In genomic region chr10:5958680-5959079, GRCh38 we compare ENCODE assay signal across 16 cellular contexts. TPM values are rescaled to one million over a fixed set of nuclear protein-coding genes. Genes with fewer than 3 reads are reported as not detected.
DNase-seq lines count a peak whose midpoint lies in the region; ATAC-seq, FAIRE-seq and TF ChIP-seq lines count a peak whose summit lies in the region.
"Had no signal": no experiment of that assay in that cellular context is flagged by ENCODE, and none has a peak within 500 bp of the region (broad histone marks: within the 10 kb centered on the region; RNA-seq: fewer than 3 reads in every experiment).

No MANE protein-coding gene starts in this region.

- H2BK20ac ChIP-seq in IMR-90 (ENCODE audit: low read depth, low read length) = peak overlapping the region; percentile 86

- H3K9ac ChIP-seq in IMR-90 (ENCODE audit: low read depth, low read length) = no peak overlapping the region

- H2AK5ac ChIP-seq in IMR-90 (ENCODE audit: low read depth, low read length) = peak overlapping the region; percentile 95

- H4K20me1 ChIP-seq in IMR-90 (ENCODE audit: insufficient read depth, low read length) = no peaks in the 10 kb centered on the region

- no peak for TF ChIP-seq RAD21 in IMR-90 (IDR thresholded peaks at IDR 0.05; ENCODE audit: low read length)

- peaks cover 9% of the 10 kb centered on the region for H3K4me1 Mint-ChIP-seq in mesothelial cell of epicardium

- no peak for FAIRE-seq in frontal cortex (lab: Jason Lieb, UNC)
- FAIRE-seq: GM18507, H1 had no signal

- H3K27me3 ChIP-seq in IMR-90 (ENCODE audit: control insufficient read depth, insufficient read depth, low read length) (no peaks in the 10 kb centered on the region), ascending aorta (no peaks in the 10 kb centered on the region)

- H3K4ac ChIP-seq in IMR-90 (ENCODE audit: low read depth, low read length) = peak overlapping the region; percentile 78

- WGBS in IMR-90 (ENCODE audit: extremely low coverage in 2 of 2, insufficient read length in 1 of 2), 2 experiments = no CpG with 5 or more reads among the region's 5 CpGs

- H3K9me3 Mint-ChIP-seq in mesothelial cell of epicardium = no peaks in the 10 kb centered on the region
- H3K9me3 Mint-ChIP-seq: CD4-positive, alpha-beta T cell had no signal

- H2BK5ac ChIP-seq in IMR-90 (ENCODE audit: low read depth, low read length, poor library complexity, severe bottlenecking) = peak overlapping the region; percentile 82

- CTCF ChIA-PET in IMR-90 (lab: Yijun Ruan, JAX) = interaction anchor here (1.0 to 1.2 kb wide), 2 partner anchors 11 to 132 kb away, joined by 3 read pairs; no protein-coding TSS in a partner anchor

- H3K27ac ChIP-seq in C4-2B (peak overlapping the region; percentile 49), IMR-90 (ENCODE audit: insufficient read depth, low read length) (peak overlapping the region; percentile 77), ascending aorta (peak overlapping the region; percentile 24 to 42)

- H2BK15ac ChIP-seq in IMR-90 (ENCODE audit: low read depth, low read length) = peak overlapping the region; percentile 81; the same call in 2 of the 3 replicates

- H2AK9ac ChIP-seq in IMR-90 (replicated peaks; ENCODE audit: low read depth, low read length, poor library complexity) = no peak overlapping the region

- peaks cover 1% of the 10 kb centered on the region for H3K27me3 Mint-ChIP-seq in mesothelial cell of epicardium (ENCODE audit: low read depth)
- H3K27me3 Mint-ChIP-seq: CD4-positive, alpha-beta T cell had no signal

- peak overlapping the region; percentile 86 for H2BK120ac ChIP-seq in IMR-90 (ENCODE audit: low read depth, low read length)

- peak overlapping the region; percentile 48; the same call in 1 of the 2 replicates for H3K23ac ChIP-seq in IMR-90 (ENCODE audit: low read depth, low read length)

- H4K8ac ChIP-seq in IMR-90 (ENCODE audit: low read depth in 2 of 2, low read length in 2 of 2) = peak overlapping the region in 1 of 2 experiments; percentile 70; a peak in 1 of 4 replicates

- no peaks in the 10 kb centered on the region for H3K36me3 Mint-ChIP-seq in mesothelial cell of epicardium

- H3K4me2 ChIP-seq in IMR-90 (ENCODE audit: low read depth, low read length) = peak overlapping the region; percentile 76; the same call in 1 of the 2 replicates

- H2AFZ ChIP-seq in IMR-90 (replicated peaks; ENCODE audit: low read length, poor library complexity) = no peak overlapping the region

- H3K56ac ChIP-seq in IMR-90 (ENCODE audit: extremely low read depth, insufficient read depth, low read length) = no peak overlapping the region

- TF ChIP-seq CTCF in C4-2B (conservative IDR thresholded peaks at IDR 0.05) (no peak), IMR-90 (conservative IDR thresholded peaks at IDR 0.05; ENCODE audit: low read depth, low read length) (no peak), ascending aorta (IDR thresholded peaks at IDR 0.05) (no peak), mesothelial cell of epicardium (IDR thresholded peaks at IDR 0.05; ENCODE audit: unreplicated experiment) (no peak)

- ATAC-seq in IMR-90 (ENCODE audit: low read depth) = no peak
- no peak for ATAC-seq in GM19328 (IDR thresholded peaks at IDR 0.05; ENCODE audit: unreplicated experiment)

- no peak overlapping the region for H3K4me3 Mint-ChIP-seq in mesothelial cell of epicardium
- H3K4me3 Mint-ChIP-seq: CD4-positive, alpha-beta T cell had no signal

- peaks cover 0 to 18% of the 10 kb centered on the region in 2 experiments; a peak in 1 of 4 replicates for H3K79me1 ChIP-seq in IMR-90 (ENCODE audit: low read depth in 1 of 2, low read length in 2 of 2)

- peaks cover 5% of the 10 kb centered on the region; the same call in 1 of the 2 replicates for H3K36me3 ChIP-seq in IMR-90 (ENCODE audit: control insufficient read depth, insufficient read depth, low read length)
- peaks cover 12 to 23% of the 10 kb centered on the region in 2 donors for H3K36me3 ChIP-seq in ascending aorta

- H3K14ac ChIP-seq in IMR-90 (replicated peaks; ENCODE audit: low read depth, low read length) = peak overlapping the region; percentile 54; the same call in 1 of the 2 replicates

- no peak for TF ChIP-seq POLR2A in IMR-90 (IDR thresholded peaks at IDR 0.05; ENCODE audit: low read depth, low read length)

- dilution Hi-C loops in IMR-90 (cut with HindIII; ENCODE audit: low sequenced_read_pairs, unreplicated experiment) = no loop called here

- in situ Hi-C loops in IMR-90 (cut with MboI; ENCODE audit: low sequenced_read_pairs) = no loop called here

- no peak overlapping the region for H4K5ac ChIP-seq in IMR-90 (ENCODE audit: low read depth, low read length)

- peak overlapping the region; percentile 45 for H4K91ac ChIP-seq in IMR-90 (ENCODE audit: insufficient read depth, low read depth, low read length)

- no peak overlapping the region for H3K4me3 ChIP-seq in IMR-90 (ENCODE audit: insufficient read depth, low read depth, low read length)
- H3K4me3 ChIP-seq in ascending aorta = no peak overlapping the region

- DNase-seq in IMR-90 = peak; percentile 56
- no peak for DNase-seq in ascending aorta (ENCODE audit: low spot score in 2 of 2)
- no peak for DNase-seq in mesothelial cell of epicardium (ENCODE audit: low spot score in 2 of 2, unreplicated experiment in 2 of 2)
- no peak for DNase-seq in frontal cortex (ENCODE audit: low spot score in 2 of 2)
- DNase-seq in GOT3 (lab: John Stamatoyannopoulos, UW) = no peak
- DNase-seq: ACHN; CD4-positive, alpha-beta T cell; DMS79; NCI-H187 treated with DMSO at 0.1 percent for 48 hours; NCI-H446; NCI-H69 had no signal

- peak overlapping the region; percentile 61; the same call in 1 of the 2 replicates for H3K18ac ChIP-seq in IMR-90 (ENCODE audit: low read depth, low read length)

- H3K4me1 ChIP-seq in IMR-90 (ENCODE audit: control insufficient read depth, insufficient read depth, low read length) = peaks cover 18% of the 10 kb centered on the region
- no peaks in the 10 kb centered on the region for H3K4me1 ChIP-seq in ascending aorta

- peaks cover 26% of the 10 kb centered on the region for H3K9me1 ChIP-seq in IMR-90 (ENCODE audit: insufficient read depth, low read length)

- H3K27ac Mint-ChIP-seq in mesothelial cell of epicardium = peak overlapping the region; percentile 69
- H3K27ac Mint-ChIP-seq: CD4-positive, alpha-beta T cell had no signal

- POLR2A ChIA-PET in IMR-90 (lab: Charles Lee; ENCODE audit: unreplicated experiment) = no interaction called here

- H3K9me3 ChIP-seq in IMR-90 (ENCODE audit: control insufficient read depth, insufficient read depth, low read length) (no peaks in the 10 kb centered on the region), ascending aorta (no peaks in the 10 kb centered on the region)

- intact Hi-C loops in IMR-90 (cut with micrococcal nuclease) = loop anchor here (2.0 to 10.0 kb wide), 2 partner anchors 18 to 206 kb away; partner anchors contain the start of gene IL15RA
- intact Hi-C loops in ascending aorta (cut with DNase I) = no loop called here

- BruUV-seq in IMR-90 (replicated peaks; lab: Mats Ljungman, UMichigan) = no TSS peak

TF ChIP-seq in IMR-90, 13 proteins besides CTCF, POLR2A, EP300 and RAD21:
- TF ChIP-seq SMC3 (IDR thresholded peaks at IDR 0.05; ENCODE audit: low read depth, low read length) (no peak), NFE2L2 (IDR thresholded peaks at IDR 0.05; ENCODE audit: low read depth, low read length) (peak; percentile 74)

RNA-seq across cellular contexts. Expression of gene IL15RA, which starts 18.7 kb away (rescaled TPM):
- 1.4 and 2.0 TPM in 2 replicates for total RNA-seq in IMR-90 (2012; rRNA removed)
- polyA plus RNA-seq in IMR-90 (2012; rRNA removed) = 6.4 and 7.6 TPM in 2 replicates
- polyA plus RNA-seq in IMR-90 (2012; cell fraction: cytosol; rRNA removed) = 5.2 and 9.3 TPM in 2 replicates
- polyA plus RNA-seq in IMR-90 (2012; cell fraction: nucleus; rRNA removed; ENCODE audit: low replicate concordance) = 3.9 and 4.3 TPM in 2 replicates
- total RNA-seq in ascending aorta = 24.8 TPM
- total RNA-seq in mesothelial cell of epicardium = not detected in 3 replicates
- total RNA-seq in frontal cortex = not detected
- total RNA-seq: G401 had no signal
